In the genomic region with DNA sequence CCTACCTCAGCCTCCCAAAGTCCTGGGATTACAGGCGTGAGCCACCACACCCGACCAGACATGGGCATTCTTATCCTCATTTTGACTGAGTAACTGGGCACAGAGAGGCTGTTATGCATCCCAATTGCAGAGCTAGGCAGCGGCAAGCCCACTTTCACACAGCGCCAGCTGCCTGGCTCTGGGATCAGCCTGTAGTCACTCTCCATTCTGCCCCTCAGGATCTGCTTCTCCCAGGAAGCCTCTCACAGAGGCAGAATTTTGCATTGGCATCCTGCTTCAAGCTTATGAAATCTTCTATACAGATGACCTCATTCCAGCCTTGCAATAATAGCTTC, we compare ENCODE assay signal across 9 cellular contexts. TPM values are rescaled to one million over a fixed set of nuclear protein-coding genes. Genes with fewer than 3 reads are reported as not detected.
A peak's percentile ranks its signal among the peaks of the same experiment; 100 is the strongest.
DNase-seq lines count a peak whose midpoint lies in the region; ATAC-seq and TF ChIP-seq lines count a peak whose summit lies in the region.
"Had no signal": no experiment of that assay in that cellular context is flagged by ENCODE, and none has a peak within 500 bp of the region (broad histone marks: within the 10 kb centered on the region; RNA-seq: fewer than 3 reads in every experiment).

No MANE protein-coding gene starts in this region.

- TF ChIP-seq POLR2A in body of pancreas (IDR thresholded peaks at IDR 0.05) (no peak), right lobe of liver (IDR thresholded peaks at IDR 0.05) (no peak), thyroid gland (IDR thresholded peaks at IDR 0.05) (no peak)

- H3K27ac ChIP-seq in body of pancreas (peak overlapping the region; percentile 79 to 96 (median 92)), right lobe of liver (peak overlapping the region; percentile 89 to 92 (median 89)), thyroid gland (peak overlapping the region; percentile 84 to 88 (median 86))

- no peaks in the 10 kb centered on the region for H3K36me3 ChIP-seq in body of pancreas (replicated peaks in 1 of 2; ENCODE audit: insufficient read depth in 1 of 2, low read depth in 2 of 2)
- H3K36me3 ChIP-seq in right lobe of liver, result no peaks in the 10 kb centered on the region
- no peaks in the 10 kb centered on the region for H3K36me3 ChIP-seq in thyroid gland

- H3K4me3 ChIP-seq in body of pancreas (no peak overlapping the region), right lobe of liver (peak overlapping the region in 1 of 3 donors; percentile 34), thyroid gland (replicated peaks in 1 of 3) (no peak overlapping the region)

- peak; percentile 71 for DNase-seq in NCI-H510A treated with DMSO at 0.1 percent for 48 hours (lab: John Stamatoyannopoulos, UW)
- DNase-seq in NCI-H510A (lab: John Stamatoyannopoulos, UW), result no peak
- no peak for DNase-seq in body of pancreas
- no peak for DNase-seq in right lobe of liver
- DNase-seq in thyroid gland, result no peak
- DNase-seq in AG08395 (ENCODE audit: low spot score), result no peak
- DNase-seq in retina, result no peak

- H3K9me3 ChIP-seq in body of pancreas (no peaks in the 10 kb centered on the region), right lobe of liver (no peaks in the 10 kb centered on the region), thyroid gland (no peaks in the 10 kb centered on the region)

- TF ChIP-seq CTCF in body of pancreas (IDR thresholded peaks at IDR 0.05) (no peak), right lobe of liver (IDR thresholded peaks at IDR 0.05) (no peak), thyroid gland (IDR thresholded peaks at IDR 0.05) (no peak)

- ATAC-seq in body of pancreas (no peak), right lobe of liver (no peak), HG03571 (IDR thresholded peaks at IDR 0.05; ENCODE audit: unreplicated experiment) (no peak)
- ATAC-seq: CD8-positive, alpha-beta T cell had no signal

- WGBS in body of pancreas, 2 donors, result 70 to 83% methylated on average over 4 of the region's 4 CpGs
- WGBS in right lobe of liver (ENCODE audit: insufficient coverage, low coverage, low lambda C conversion rate, missing lambda C conversion rate), result 60% methylated on average over 1 of the region's 4 CpGs
- 69 to 75% methylated on average over 4 of the region's 4 CpGs for WGBS in thyroid gland, 2 donors

- peaks cover 58% of the 10 kb centered on the region for H3K4me1 ChIP-seq in body of pancreas
- H3K4me1 ChIP-seq in right lobe of liver, result peaks cover 2 to 32% (median 7%) of the 10 kb centered on the region in 4 donors
- H3K4me1 ChIP-seq in thyroid gland, result peaks cover 29 to 46% of the 10 kb centered on the region in 2 donors

- H3K27me3 ChIP-seq in body of pancreas (no peaks in the 10 kb centered on the region), right lobe of liver (no peaks in the 10 kb centered on the region), thyroid gland (no peaks in the 10 kb centered on the region)

- intact Hi-C loops in body of pancreas (cut with DNase I) (no loop called here), right lobe of liver (cut with DNase I) (no loop called here), thyroid gland (cut with DNase I) (no loop called here)

RNA-seq across cellular contexts. Expression of gene IER3, which starts 37.0 kb away (rescaled TPM):
- total RNA-seq in body of pancreas (10 to 100 TPM; 46.4 to 60.3 TPM), right lobe of liver (10 to 100 TPM in 3 of 6 experiments, 1 to 10 TPM in 3; 2.8 to 72.3 (median 24.5) TPM), thyroid gland (10 to 100 TPM in 2 of 4 donors, 1 to 10 TPM in 2; 9.3 to 19.1 (median 13.6) TPM)

RNA-seq across cellular contexts. Expression of gene FLOT1, which starts 38.8 kb away (rescaled TPM):
- 10 to 100 TPM; 70.0 to 82.4 TPM for total RNA-seq in body of pancreas
- total RNA-seq in right lobe of liver, result 10 to 100 TPM; 37.1 to 92.2 (median 73.5) TPM
- total RNA-seq in thyroid gland, result 100 to 1,000 TPM; 134 to 160 (median 144) TPM
